ENCODE assay signal across 2 cellular contexts in the genomic region with DNA sequence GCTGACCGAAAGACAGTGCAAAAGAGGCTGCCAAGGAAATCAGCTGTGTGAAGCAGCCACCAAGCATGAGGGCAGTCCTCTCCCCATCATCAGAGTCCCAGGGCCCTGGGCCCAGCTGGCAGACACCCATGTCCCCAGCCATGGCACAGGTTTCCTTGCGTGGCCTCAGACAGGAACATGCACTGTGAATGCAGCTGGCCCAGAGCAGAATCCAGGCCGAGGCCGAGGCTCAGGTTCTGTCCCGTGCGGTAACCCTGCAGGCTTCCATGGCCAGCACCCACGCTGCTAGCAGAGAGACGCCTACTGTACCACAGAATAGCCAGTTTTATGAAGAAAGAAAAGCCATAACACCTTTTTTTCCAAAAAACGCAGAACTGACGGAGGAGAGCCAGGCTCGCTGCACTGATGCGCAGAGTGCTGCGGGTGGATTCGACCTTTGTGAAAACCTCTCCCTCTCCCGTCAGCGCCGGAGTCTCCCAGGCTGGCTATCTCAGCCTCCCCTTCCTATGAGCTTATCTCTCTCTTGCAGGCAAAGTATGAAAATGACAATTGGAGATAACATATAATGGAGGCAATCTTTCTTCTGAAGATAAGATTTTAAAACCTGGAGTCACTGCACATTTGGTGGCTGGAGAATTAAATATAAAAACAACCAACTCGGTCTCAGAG.
TF ChIP-seq lines count a peak whose summit lies in the region.

No MANE protein-coding gene starts in this region.

TF ChIP-seq in SK-N-SH, 30 proteins besides CTCF, POLR2A, EP300 and RAD21:
- peak; percentile 86 for TF ChIP-seq FOXJ3 (CRISPR knock-in tag; IDR thresholded peaks at IDR 0.05)
- TF ChIP-seq, protein P1, sequence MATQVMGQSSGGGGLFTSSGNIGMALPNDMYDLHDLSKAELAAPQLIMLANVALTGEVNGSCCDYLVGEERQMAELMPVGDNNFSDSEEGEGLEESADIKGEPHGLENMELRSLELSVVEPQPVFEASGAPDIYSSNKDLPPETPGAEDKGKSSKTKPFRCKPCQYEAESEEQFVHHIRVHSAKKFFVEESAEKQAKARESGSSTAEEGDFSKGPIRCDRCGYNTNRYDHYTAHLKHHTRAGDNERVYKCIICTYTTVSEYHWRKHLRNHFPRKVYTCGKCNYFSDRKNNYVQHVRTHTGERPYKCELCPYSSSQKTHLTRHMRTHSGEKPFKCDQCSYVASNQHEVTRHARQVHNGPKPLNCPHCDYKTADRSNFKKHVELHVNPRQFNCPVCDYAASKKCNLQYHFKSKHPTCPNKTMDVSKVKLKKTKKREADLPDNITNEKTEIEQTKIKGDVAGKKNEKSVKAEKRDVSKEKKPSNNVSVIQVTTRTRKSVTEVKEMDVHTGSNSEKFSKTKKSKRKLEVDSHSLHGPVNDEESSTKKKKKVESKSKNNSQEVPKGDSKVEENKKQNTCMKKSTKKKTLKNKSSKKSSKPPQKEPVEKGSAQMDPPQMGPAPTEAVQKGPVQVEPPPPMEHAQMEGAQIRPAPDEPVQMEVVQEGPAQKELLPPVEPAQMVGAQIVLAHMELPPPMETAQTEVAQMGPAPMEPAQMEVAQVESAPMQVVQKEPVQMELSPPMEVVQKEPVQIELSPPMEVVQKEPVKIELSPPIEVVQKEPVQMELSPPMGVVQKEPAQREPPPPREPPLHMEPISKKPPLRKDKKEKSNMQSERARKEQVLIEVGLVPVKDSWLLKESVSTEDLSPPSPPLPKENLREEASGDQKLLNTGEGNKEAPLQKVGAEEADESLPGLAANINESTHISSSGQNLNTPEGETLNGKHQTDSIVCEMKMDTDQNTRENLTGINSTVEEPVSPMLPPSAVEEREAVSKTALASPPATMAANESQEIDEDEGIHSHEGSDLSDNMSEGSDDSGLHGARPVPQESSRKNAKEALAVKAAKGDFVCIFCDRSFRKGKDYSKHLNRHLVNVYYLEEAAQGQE (IDR thresholded peaks at IDR 0.05; ENCODE audit: low read depth, low read length), result no peak
- TF ChIP-seq GATA2 (CRISPR knock-in tag; IDR thresholded peaks at IDR 0.05), result peak; percentile 96
- peak; percentile 68; the same call in 1 of the 2 replicates for TF ChIP-seq RCOR1 (IDR thresholded peaks at IDR 0.05; ENCODE audit: low read length)

TF ChIP-seq in K562, 482 proteins besides CTCF, POLR2A, EP300 and RAD21 (continued from another document and continues in another):
- TF ChIP-seq BMI1 (IDR thresholded peaks at IDR 0.05; ENCODE audit: low read length), result no peak
- TF ChIP-seq BHLHE40 (IDR thresholded peaks at IDR 0.05; ENCODE audit: low read length), result peak; percentile 56; the same call in 1 of the 2 replicates
- peak; percentile 65; the same call in 1 of the 2 replicates for TF ChIP-seq MBD2 (IDR thresholded peaks at IDR 0.05; ENCODE audit: borderline replicate concordance, low read depth)
- 0 out of 2 replicates have a peak, but pooled peaks have one; percentile 43 for TF ChIP-seq CCAR2 (IDR thresholded peaks at IDR 0.05; ENCODE audit: low read depth, low read length)
- TF ChIP-seq, protein P2, sequence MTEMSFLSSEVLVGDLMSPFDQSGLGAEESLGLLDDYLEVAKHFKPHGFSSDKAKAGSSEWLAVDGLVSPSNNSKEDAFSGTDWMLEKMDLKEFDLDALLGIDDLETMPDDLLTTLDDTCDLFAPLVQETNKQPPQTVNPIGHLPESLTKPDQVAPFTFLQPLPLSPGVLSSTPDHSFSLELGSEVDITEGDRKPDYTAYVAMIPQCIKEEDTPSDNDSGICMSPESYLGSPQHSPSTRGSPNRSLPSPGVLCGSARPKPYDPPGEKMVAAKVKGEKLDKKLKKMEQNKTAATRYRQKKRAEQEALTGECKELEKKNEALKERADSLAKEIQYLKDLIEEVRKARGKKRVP (CRISPR knock-in tag; IDR thresholded peaks at IDR 0.05), result peak; percentile 81
- TF ChIP-seq, protein P3, sequence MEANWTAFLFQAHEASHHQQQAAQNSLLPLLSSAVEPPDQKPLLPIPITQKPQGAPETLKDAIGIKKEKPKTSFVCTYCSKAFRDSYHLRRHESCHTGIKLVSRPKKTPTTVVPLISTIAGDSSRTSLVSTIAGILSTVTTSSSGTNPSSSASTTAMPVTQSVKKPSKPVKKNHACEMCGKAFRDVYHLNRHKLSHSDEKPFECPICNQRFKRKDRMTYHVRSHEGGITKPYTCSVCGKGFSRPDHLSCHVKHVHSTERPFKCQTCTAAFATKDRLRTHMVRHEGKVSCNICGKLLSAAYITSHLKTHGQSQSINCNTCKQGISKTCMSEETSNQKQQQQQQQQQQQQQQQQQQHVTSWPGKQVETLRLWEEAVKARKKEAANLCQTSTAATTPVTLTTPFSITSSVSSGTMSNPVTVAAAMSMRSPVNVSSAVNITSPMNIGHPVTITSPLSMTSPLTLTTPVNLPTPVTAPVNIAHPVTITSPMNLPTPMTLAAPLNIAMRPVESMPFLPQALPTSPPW (CRISPR knock-in tag; IDR thresholded peaks at IDR 0.05), result peak; percentile 77
- peak; percentile 98 for TF ChIP-seq ZNF175 (CRISPR knock-in tag; IDR thresholded peaks at IDR 0.05; ENCODE audit: low read depth)
- peak in 1 of 2 experiments; percentile 98; a peak in 2 of 4 replicates for TF ChIP-seq TBL1XR1 (IDR thresholded peaks at IDR 0.05; ENCODE audit: low read length in 2 of 2)
- no peak for TF ChIP-seq TAF15 (IDR thresholded peaks at IDR 0.05; ENCODE audit: low read depth, low read length)
- TF ChIP-seq PML (IDR thresholded peaks at IDR 0.05; ENCODE audit: low read length), result peak; percentile 99
- TF ChIP-seq HEY1 (CRISPR knock-in tag; IDR thresholded peaks at IDR 0.05; ENCODE audit: borderline replicate concordance), result peak; percentile 90
- TF ChIP-seq RB1 (IDR thresholded peaks at IDR 0.05; ENCODE audit: low read depth), result no peak
- peak; percentile 77; the same call in 1 of the 2 replicates for TF ChIP-seq ZNF444 (CRISPR knock-in tag; IDR thresholded peaks at IDR 0.05)
- peak; percentile 84 for TF ChIP-seq ZBED1 (IDR thresholded peaks at IDR 0.05)
- TF ChIP-seq, protein P4, sequence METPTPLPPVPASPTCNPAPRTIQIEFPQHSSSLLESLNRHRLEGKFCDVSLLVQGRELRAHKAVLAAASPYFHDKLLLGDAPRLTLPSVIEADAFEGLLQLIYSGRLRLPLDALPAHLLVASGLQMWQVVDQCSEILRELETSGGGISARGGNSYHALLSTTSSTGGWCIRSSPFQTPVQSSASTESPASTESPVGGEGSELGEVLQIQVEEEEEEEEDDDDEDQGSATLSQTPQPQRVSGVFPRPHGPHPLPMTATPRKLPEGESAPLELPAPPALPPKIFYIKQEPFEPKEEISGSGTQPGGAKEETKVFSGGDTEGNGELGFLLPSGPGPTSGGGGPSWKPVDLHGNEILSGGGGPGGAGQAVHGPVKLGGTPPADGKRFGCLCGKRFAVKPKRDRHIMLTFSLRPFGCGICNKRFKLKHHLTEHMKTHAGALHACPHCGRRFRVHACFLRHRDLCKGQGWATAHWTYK (CRISPR knock-in tag; IDR thresholded peaks at IDR 0.05), result peak; percentile 92; the same call in 1 of the 2 replicates
- no peak for TF ChIP-seq KDM5B (IDR thresholded peaks at IDR 0.05; ENCODE audit: insufficient replicate concordance, low read depth, low read length)
- TF ChIP-seq PHF20 (IDR thresholded peaks at IDR 0.05; ENCODE audit: partially characterized antibody), result peak; percentile 50
- peak; percentile 98 for TF ChIP-seq TRIM24 (IDR thresholded peaks at IDR 0.05)
- TF ChIP-seq U2AF2 (optimal IDR thresholded peaks at IDR 0.05; ENCODE audit: low read depth, low read length), result no peak
- no peak for TF ChIP-seq ZNF431 (CRISPR knock-in tag; IDR thresholded peaks at IDR 0.05)
- peak; percentile 100 for TF ChIP-seq SOX6 (IDR thresholded peaks at IDR 0.05)
- TF ChIP-seq GTF2F1 (IDR thresholded peaks at IDR 0.05; ENCODE audit: low read depth, low read length), result no peak
- peak; percentile 55; the same call in 1 of the 2 replicates for TF ChIP-seq ZNF354B (CRISPR knock-in tag; IDR thresholded peaks at IDR 0.05)
- TF ChIP-seq ZNF140 (CRISPR knock-in tag; IDR thresholded peaks at IDR 0.05), result no peak
- 0 out of 2 replicates have a peak, but pooled peaks have one; percentile 16 for TF ChIP-seq TCFL5 (CRISPR knock-in tag; conservative IDR thresholded peaks at IDR 0.05)
- TF ChIP-seq CC2D1A (IDR thresholded peaks at IDR 0.05), result peak; percentile 98
- no peak for TF ChIP-seq SUPT5H (IDR thresholded peaks at IDR 0.05)
- TF ChIP-seq TAL1 (IDR thresholded peaks at IDR 0.05), result peak; percentile 100
- no peak for TF ChIP-seq CBX1 (IDR thresholded peaks at IDR 0.05; ENCODE audit: low read depth)
- TF ChIP-seq SMAD4 (CRISPR knock-in tag; conservative IDR thresholded peaks at IDR 0.05), result peak; percentile 98
- peak; percentile 98 for TF ChIP-seq TCF3 (CRISPR knock-in tag; IDR thresholded peaks at IDR 0.05)
- peak; percentile 93 for TF ChIP-seq DMBX1 (CRISPR knock-in tag; IDR thresholded peaks at IDR 0.05; ENCODE audit: borderline replicate concordance)
- TF ChIP-seq ETV1 (tag; conservative IDR thresholded peaks at IDR 0.05; ENCODE audit: low read depth), result peak; percentile 80
- peak; percentile 68 for TF ChIP-seq ZBTB17 (CRISPR knock-in tag; IDR thresholded peaks at IDR 0.05)
- peak; percentile 88; the same call in 1 of the 2 replicates for TF ChIP-seq RNF2 (IDR thresholded peaks at IDR 0.05)
- peak; percentile 93 for TF ChIP-seq LEF1 (IDR thresholded peaks at IDR 0.05)
- TF ChIP-seq, protein P5, sequence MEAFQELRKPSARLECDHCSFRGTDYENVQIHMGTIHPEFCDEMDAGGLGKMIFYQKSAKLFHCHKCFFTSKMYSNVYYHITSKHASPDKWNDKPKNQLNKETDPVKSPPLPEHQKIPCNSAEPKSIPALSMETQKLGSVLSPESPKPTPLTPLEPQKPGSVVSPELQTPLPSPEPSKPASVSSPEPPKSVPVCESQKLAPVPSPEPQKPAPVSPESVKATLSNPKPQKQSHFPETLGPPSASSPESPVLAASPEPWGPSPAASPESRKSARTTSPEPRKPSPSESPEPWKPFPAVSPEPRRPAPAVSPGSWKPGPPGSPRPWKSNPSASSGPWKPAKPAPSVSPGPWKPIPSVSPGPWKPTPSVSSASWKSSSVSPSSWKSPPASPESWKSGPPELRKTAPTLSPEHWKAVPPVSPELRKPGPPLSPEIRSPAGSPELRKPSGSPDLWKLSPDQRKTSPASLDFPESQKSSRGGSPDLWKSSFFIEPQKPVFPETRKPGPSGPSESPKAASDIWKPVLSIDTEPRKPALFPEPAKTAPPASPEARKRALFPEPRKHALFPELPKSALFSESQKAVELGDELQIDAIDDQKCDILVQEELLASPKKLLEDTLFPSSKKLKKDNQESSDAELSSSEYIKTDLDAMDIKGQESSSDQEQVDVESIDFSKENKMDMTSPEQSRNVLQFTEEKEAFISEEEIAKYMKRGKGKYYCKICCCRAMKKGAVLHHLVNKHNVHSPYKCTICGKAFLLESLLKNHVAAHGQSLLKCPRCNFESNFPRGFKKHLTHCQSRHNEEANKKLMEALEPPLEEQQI (IDR thresholded peaks at IDR 0.05), result peak; percentile 98
- peak; percentile 96 for TF ChIP-seq SMAD1 (IDR thresholded peaks at IDR 0.05; ENCODE audit: low read depth, low read length, partially characterized antibody)
- TF ChIP-seq MCM2 (IDR thresholded peaks at IDR 0.05; ENCODE audit: low read depth), result no peak
- peak; percentile 83 for TF ChIP-seq ATF7 (IDR thresholded peaks at IDR 0.05)
- TF ChIP-seq, protein P6, sequence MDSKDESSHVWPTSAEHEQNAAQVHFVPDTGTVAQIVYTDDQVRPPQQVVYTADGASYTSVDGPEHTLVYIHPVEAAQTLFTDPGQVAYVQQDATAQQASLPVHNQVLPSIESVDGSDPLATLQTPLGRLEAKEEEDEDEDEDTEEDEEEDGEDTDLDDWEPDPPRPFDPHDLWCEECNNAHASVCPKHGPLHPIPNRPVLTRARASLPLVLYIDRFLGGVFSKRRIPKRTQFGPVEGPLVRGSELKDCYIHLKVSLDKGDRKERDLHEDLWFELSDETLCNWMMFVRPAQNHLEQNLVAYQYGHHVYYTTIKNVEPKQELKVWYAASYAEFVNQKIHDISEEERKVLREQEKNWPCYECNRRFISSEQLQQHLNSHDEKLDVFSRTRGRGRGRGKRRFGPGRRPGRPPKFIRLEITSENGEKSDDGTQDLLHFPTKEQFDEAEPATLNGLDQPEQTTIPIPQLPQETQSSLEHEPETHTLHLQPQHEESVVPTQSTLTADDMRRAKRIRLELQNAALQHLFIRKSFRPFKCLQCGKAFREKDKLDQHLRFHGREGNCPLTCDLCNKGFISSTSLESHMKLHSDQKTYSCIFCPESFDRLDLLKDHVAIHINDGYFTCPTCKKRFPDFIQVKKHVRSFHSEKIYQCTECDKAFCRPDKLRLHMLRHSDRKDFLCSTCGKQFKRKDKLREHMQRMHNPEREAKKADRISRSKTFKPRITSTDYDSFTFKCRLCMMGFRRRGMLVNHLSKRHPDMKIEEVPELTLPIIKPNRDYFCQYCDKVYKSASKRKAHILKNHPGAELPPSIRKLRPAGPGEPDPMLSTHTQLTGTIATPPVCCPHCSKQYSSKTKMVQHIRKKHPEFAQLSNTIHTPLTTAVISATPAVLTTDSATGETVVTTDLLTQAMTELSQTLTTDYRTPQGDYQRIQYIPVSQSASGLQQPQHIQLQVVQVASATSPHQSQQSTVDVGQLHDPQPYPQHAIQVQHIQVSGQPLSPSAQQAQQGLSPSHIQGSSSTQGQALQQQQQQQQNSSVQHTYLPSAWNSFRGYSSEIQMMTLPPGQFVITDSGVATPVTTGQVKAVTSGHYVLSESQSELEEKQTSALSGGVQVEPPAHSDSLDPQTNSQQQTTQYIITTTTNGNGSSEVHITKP (IDR thresholded peaks at IDR 0.05; ENCODE audit: partially characterized antibody), result peak; percentile 32
- TF ChIP-seq, protein P7, sequence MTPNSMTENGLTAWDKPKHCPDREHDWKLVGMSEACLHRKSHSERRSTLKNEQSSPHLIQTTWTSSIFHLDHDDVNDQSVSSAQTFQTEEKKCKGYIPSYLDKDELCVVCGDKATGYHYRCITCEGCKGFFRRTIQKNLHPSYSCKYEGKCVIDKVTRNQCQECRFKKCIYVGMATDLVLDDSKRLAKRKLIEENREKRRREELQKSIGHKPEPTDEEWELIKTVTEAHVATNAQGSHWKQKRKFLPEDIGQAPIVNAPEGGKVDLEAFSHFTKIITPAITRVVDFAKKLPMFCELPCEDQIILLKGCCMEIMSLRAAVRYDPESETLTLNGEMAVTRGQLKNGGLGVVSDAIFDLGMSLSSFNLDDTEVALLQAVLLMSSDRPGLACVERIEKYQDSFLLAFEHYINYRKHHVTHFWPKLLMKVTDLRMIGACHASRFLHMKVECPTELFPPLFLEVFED (CRISPR knock-in tag; conservative IDR thresholded peaks at IDR 0.05), result 0 out of 2 replicates have a peak, but pooled peaks have one; percentile 37
- TF ChIP-seq KDM2B (CRISPR knock-in tag; IDR thresholded peaks at IDR 0.05), result peak; percentile 95
- TF ChIP-seq CCNT2 (IDR thresholded peaks at IDR 0.05; ENCODE audit: borderline replicate concordance, extremely low read depth, insufficient read length, low read depth, low read length), result peak; percentile 97
- 0 out of 2 replicates have a peak, but pooled peaks have one; percentile 7 for TF ChIP-seq NR2F6 (CRISPR knock-in tag; IDR thresholded peaks at IDR 0.05)
- TF ChIP-seq, protein P8, sequence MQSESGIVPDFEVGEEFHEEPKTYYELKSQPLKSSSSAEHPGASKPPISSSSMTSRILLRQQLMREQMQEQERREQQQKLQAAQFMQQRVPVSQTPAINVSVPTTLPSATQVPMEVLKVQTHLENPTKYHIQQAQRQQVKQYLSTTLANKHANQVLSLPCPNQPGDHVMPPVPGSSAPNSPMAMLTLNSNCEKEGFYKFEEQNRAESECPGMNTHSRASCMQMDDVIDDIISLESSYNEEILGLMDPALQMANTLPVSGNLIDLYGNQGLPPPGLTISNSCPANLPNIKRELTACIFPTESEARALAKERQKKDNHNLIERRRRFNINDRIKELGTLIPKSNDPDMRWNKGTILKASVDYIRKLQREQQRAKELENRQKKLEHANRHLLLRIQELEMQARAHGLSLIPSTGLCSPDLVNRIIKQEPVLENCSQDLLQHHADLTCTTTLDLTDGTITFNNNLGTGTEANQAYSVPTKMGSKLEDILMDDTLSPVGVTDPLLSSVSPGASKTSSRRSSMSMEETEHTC (IDR thresholded peaks at IDR 0.05), result peak; percentile 62; the same call in 1 of the 2 replicates
- TF ChIP-seq KHSRP (IDR thresholded peaks at IDR 0.05), result peak; percentile 91
